Comparison of ENCODE assay signal across 32 cellular contexts in genomic region chr16:123971-124370, GRCh38. TPM values are rescaled to one million over a fixed set of nuclear protein-coding genes. Genes with fewer than 3 reads are reported as not detected.
"Had no signal": no experiment of that assay in that cellular context is flagged by ENCODE, and none has a peak within 500 bp of the region (broad histone marks: within the 10 kb centered on the region; RNA-seq: fewer than 3 reads in every experiment).

No MANE protein-coding gene starts in this region.

- H3K9me3 Mint-ChIP-seq: activated B cell treated with CpG ODN at 0.5 μM for 24 hours; activated CD4-positive, alpha-beta memory T cell treated with anti-CD3 and anti-CD28 coated beads, Interleukin-2, amount 10 ng/mL, durations not matched to agents 7 days and 5 days; activated naive CD4-positive, alpha-beta T cell treated with anti-CD3 and anti-CD28 coated beads, Interleukin-2, amount 50 U/mL, for 24 hours; activated naive CD8-positive, alpha-beta T cell treated with anti-CD3 and anti-CD28 coated beads, Interleukin-2, amount 10 ng/mL, durations not matched to agents 7 days and 5 days; activated T-cell treated with anti-CD3 and anti-CD28 coated beads, Interleukin-2, amount 50 U/mL, for 24 hours; activated T-helper 2 cell treated with anti-CD3 and anti-CD28 coated beads, Interferon-gamma antibody, Interleukin-2, Interleukin-4, amounts not matched to agents 10 μg/mL and 5 μg/mL and 100 μg/mL, durations not matched to agents 14 hours and 24 hours and 36 hours; T-helper 1 cell treated with Interleukin-12 subunit alpha and Interleukin-12 subunit beta and Interleukin-4 antibody, amounts not matched to agents 30 μg/mL and 1 μg/mL, for 36 hours; T-helper 2 cell treated with Interferon-gamma antibody and Interleukin-4, amounts not matched to agents 5 μg/mL and 100 μg/mL, for 36 hours had no signal

- H3K27ac Mint-ChIP-seq: activated B cell treated with CpG ODN at 0.5 μM for 24 hours; activated CD4-positive, alpha-beta memory T cell treated with anti-CD3 and anti-CD28 coated beads, Interleukin-2, amount 10 ng/mL, durations not matched to agents 7 days and 5 days; activated naive CD8-positive, alpha-beta T cell treated with anti-CD3 and anti-CD28 coated beads, Interleukin-2, amount 10 ng/mL, durations not matched to agents 7 days and 5 days; activated T-cell treated with anti-CD3 and anti-CD28 coated beads, Interleukin-2, amount 50 U/mL, for 24 hours; activated T-helper 2 cell treated with anti-CD3 and anti-CD28 coated beads, Interferon-gamma antibody, Interleukin-2, Interleukin-4, amounts not matched to agents 10 μg/mL and 5 μg/mL and 100 μg/mL, durations not matched to agents 14 hours and 24 hours and 36 hours; T-helper 1 cell treated with Interleukin-12 subunit alpha and Interleukin-12 subunit beta and Interleukin-4 antibody, amounts not matched to agents 30 μg/mL and 1 μg/mL, for 36 hours had no signal

- DNase-seq: activated B cell treated with CpG ODN at 0.5 μM for 24 hours; activated CD4-positive, alpha-beta memory T cell treated with anti-CD3 and anti-CD28 coated beads, Interleukin-2, amount 10 ng/mL, durations not matched to agents 7 days and 5 days; activated CD4-positive, alpha-beta T cell treated with anti-CD3 and anti-CD28 coated beads for 4 hours; activated CD4-positive, CD25-positive, alpha-beta regulatory T cell treated with anti-CD3 and anti-CD28 coated beads, Interleukin-2, amount 50 U/mL, for 72 hours; activated gamma-delta T cell; activated naive CD4-positive, alpha-beta T cell treated with Interleukin-2 at 50 U/mL for 16 hours; activated naive CD8-positive, alpha-beta T cell treated with anti-CD3 and anti-CD28 coated beads, Interleukin-2, amount 10 ng/mL, durations not matched to agents 7 days and 5 days; activated T-cell treated with anti-CD3 and anti-CD28 coated beads, Interleukin-2, amount 50 U/mL, for 24 hours; Karpas-422; MG63; NCI-H1048; NCI-H1105 treated with DMSO at 0.1 percent for 48 hours; NCI-H1436; NCI-H1694; NCI-H1930; NCI-H2081 treated with DMSO at 0.1 percent for 48 hours; NCI-H226; NCI-H446 treated with DMSO at 0.1 percent for 48 hours; NCI-H524; NCI-H69; NCI-H82; SHP77 treated with DMSO at 0.1 percent for 48 hours; SK-N-SH had no signal

- H3K4me1 Mint-ChIP-seq: activated B cell treated with CpG ODN at 0.5 μM for 24 hours had no signal

- H3K4me3 Mint-ChIP-seq: activated B cell treated with CpG ODN at 0.5 μM for 24 hours; activated CD4-positive, alpha-beta memory T cell treated with anti-CD3 and anti-CD28 coated beads, Interleukin-2, amount 10 ng/mL, durations not matched to agents 7 days and 5 days; activated naive CD4-positive, alpha-beta T cell treated with anti-CD3 and anti-CD28 coated beads, Interleukin-2, amount 50 U/mL, for 24 hours; activated naive CD8-positive, alpha-beta T cell treated with anti-CD3 and anti-CD28 coated beads, Interleukin-2, amount 10 ng/mL, durations not matched to agents 7 days and 5 days; activated T-cell treated with anti-CD3 and anti-CD28 coated beads, Interleukin-2, amount 50 U/mL, for 24 hours; T-helper 1 cell treated with Interleukin-12 subunit alpha and Interleukin-12 subunit beta and Interleukin-4 antibody, amounts not matched to agents 30 μg/mL and 1 μg/mL, for 36 hours; T-helper 2 cell treated with Interferon-gamma antibody and Interleukin-4, amounts not matched to agents 5 μg/mL and 100 μg/mL, for 36 hours had no signal

- ATAC-seq: Panc1 had no signal

- H3K27me3 Mint-ChIP-seq: activated B cell treated with CpG ODN at 0.5 μM for 24 hours; activated CD4-positive, alpha-beta memory T cell treated with anti-CD3 and anti-CD28 coated beads, Interleukin-2, amount 10 ng/mL, durations not matched to agents 7 days and 5 days; activated naive CD4-positive, alpha-beta T cell treated with anti-CD3 and anti-CD28 coated beads, Interleukin-2, amount 50 U/mL, for 24 hours; activated naive CD8-positive, alpha-beta T cell treated with anti-CD3 and anti-CD28 coated beads, Interleukin-2, amount 10 ng/mL, durations not matched to agents 7 days and 5 days; activated T-cell treated with anti-CD3 and anti-CD28 coated beads, Interleukin-2, amount 50 U/mL, for 24 hours had no signal

RNA-seq across cellular contexts. Expression of gene HBZ, which starts 28.5 kb away (rescaled TPM):
- total RNA-seq: activated B cell treated with CpG ODN at 0.5 μM for 24 hours; activated CD4-positive, alpha-beta memory T cell treated with anti-CD3 and anti-CD28 coated beads, Interleukin-2, amount 10 ng/mL, durations not matched to agents 7 days and 5 days; activated naive CD8-positive, alpha-beta T cell treated with anti-CD3 and anti-CD28 coated beads, Interleukin-2, amount 10 ng/mL, durations not matched to agents 7 days and 5 days; activated T-helper 2 cell treated with anti-CD3 and anti-CD28 coated beads, Interferon-gamma antibody, Interleukin-2, Interleukin-4, amounts not matched to agents 10 μg/mL and 5 μg/mL and 100 μg/mL, durations not matched to agents 14 hours and 24 hours and 36 hours; ascending aorta; cardiac muscle cell; RPMI7951; SJSA1 had no signal
- polyA plus RNA-seq: cardiac muscle cell, SK-N-SH had no signal

RNA-seq across cellular contexts. Expression of gene HBM, which starts 41.8 kb away (rescaled TPM):
- total RNA-seq: activated B cell treated with CpG ODN at 0.5 μM for 24 hours; activated CD4-positive, alpha-beta memory T cell treated with anti-CD3 and anti-CD28 coated beads, Interleukin-2, amount 10 ng/mL, durations not matched to agents 7 days and 5 days; activated naive CD8-positive, alpha-beta T cell treated with anti-CD3 and anti-CD28 coated beads, Interleukin-2, amount 10 ng/mL, durations not matched to agents 7 days and 5 days; activated T-helper 2 cell treated with anti-CD3 and anti-CD28 coated beads, Interferon-gamma antibody, Interleukin-2, Interleukin-4, amounts not matched to agents 10 μg/mL and 5 μg/mL and 100 μg/mL, durations not matched to agents 14 hours and 24 hours and 36 hours; ascending aorta; cardiac muscle cell; RPMI7951; SJSA1 had no signal
- polyA plus RNA-seq: cardiac muscle cell, SK-N-SH had no signal

RNA-seq across cellular contexts. Expression of gene HBA2, which starts 48.7 kb away (rescaled TPM):
- total RNA-seq: activated CD4-positive, alpha-beta memory T cell treated with anti-CD3 and anti-CD28 coated beads, Interleukin-2, amount 10 ng/mL, durations not matched to agents 7 days and 5 days; activated naive CD8-positive, alpha-beta T cell treated with anti-CD3 and anti-CD28 coated beads, Interleukin-2, amount 10 ng/mL, durations not matched to agents 7 days and 5 days; RPMI7951; SJSA1 had no signal
- polyA plus RNA-seq: cardiac muscle cell, SK-N-SH had no signal
